8 cellular contexts compared by ENCODE assay signal in genomic region chr11:6505577-6506240, GRCh38. TPM values are rescaled to one million over a fixed set of nuclear protein-coding genes. Genes with fewer than 3 reads are reported as not detected.
A peak's percentile ranks its signal among the peaks of the same experiment; 100 is the strongest.
DNase-seq lines count a peak whose midpoint lies in the region; ATAC-seq, FAIRE-seq and TF ChIP-seq lines count a peak whose summit lies in the region.

No MANE protein-coding gene starts in this region.

- H3K4me1 Mint-ChIP-seq in osteocyte (ENCODE audit: unreplicated experiment), result peaks cover 1% of the 10 kb centered on the region

- TF ChIP-seq EP300 in A549 (IDR thresholded peaks at IDR 0.05), result no peak
- no peak for TF ChIP-seq EP300 in SK-N-SH (IDR thresholded peaks at IDR 0.05; ENCODE audit: borderline replicate concordance in 1 of 2, low read depth in 1 of 2, low read length in 1 of 2)

- peak; percentile 55 to 60 for TF ChIP-seq RAD21 in A549 (conservative IDR thresholded peaks at IDR 0.05 in 1 of 2, IDR thresholded peaks at IDR 0.05 in 1 of 2)
- TF ChIP-seq RAD21 in SK-N-SH (IDR thresholded peaks at IDR 0.05; ENCODE audit: low read length), result peak; percentile 67

- no peaks in the 10 kb centered on the region for H3K9me3 ChIP-seq in A549
- H3K9me3 ChIP-seq in SK-N-SH, result no peaks in the 10 kb centered on the region

- H3F3A ChIP-seq in SK-N-SH (replicated peaks; ENCODE audit: insufficient read depth), result peaks cover 5% of the 10 kb centered on the region

- H3K4me2 ChIP-seq in A549 (no peak overlapping the region), SK-N-SH (no peak overlapping the region)

- H3K4me3 ChIP-seq in A549, result no peak overlapping the region
- no peak overlapping the region for H3K4me3 ChIP-seq in SK-N-SH (ENCODE audit: low read depth in 2 of 2, low read length in 1 of 2)
- no peak overlapping the region for H3K4me3 ChIP-seq in fibroblast of the aortic adventitia (ENCODE audit: low read depth, low read length)

- H3K27ac ChIP-seq in A549, result no peak overlapping the region
- H3K27ac ChIP-seq in SK-N-SH (ENCODE audit: low read depth in 2 of 2, low read length in 1 of 2), result peak overlapping the region in 1 of 2 experiments; percentile 24; a peak in 1 of 4 replicates

- WGBS in A549 (ENCODE audit: missing lambda C conversion rate), result 51% methylated on average over 2 of the region's 2 CpGs
- WGBS in SK-N-SH (ENCODE audit: low lambda C conversion rate), result 69% methylated on average over 2 of the region's 2 CpGs

- H3K36me3 ChIP-seq in SK-N-SH (replicated peaks in 1 of 2; ENCODE audit: control insufficient read depth in 1 of 2, insufficient read depth in 2 of 2, low read length in 1 of 2), result peaks cover 7 to 29% of the 10 kb centered on the region in 2 experiments

- no peaks in the 10 kb centered on the region for H3K27me3 Mint-ChIP-seq in osteocyte (ENCODE audit: unreplicated experiment)

- CTCF ChIA-PET in A549 (lab: Yijun Ruan, JAX), result interaction anchor here (0.6 to 9.1 kb wide), 45 partner anchors 8 to 217 kb away, joined by 3 to 140 read pairs (median 4); partner anchors contain the start of genes ARFIP2, DNHD1, HPX and MRPL17
- CTCF ChIA-PET in SK-N-SH (lab: Yijun Ruan, JAX), result interaction anchor here (0.6 to 4.4 kb wide), 29 partner anchors 10 to 285 kb away, joined by 3 to 67 read pairs (median 4); partner anchors contain the start of genes APBB1, DNHD1, HPX and TRIM3

- H3K9me3 Mint-ChIP-seq in osteocyte (ENCODE audit: unreplicated experiment), result no peaks in the 10 kb centered on the region

- H3K36me3 Mint-ChIP-seq in osteocyte (ENCODE audit: unreplicated experiment), result peaks cover 7% of the 10 kb centered on the region

- H3K27ac Mint-ChIP-seq in osteocyte (ENCODE audit: unreplicated experiment), result no peak overlapping the region

- H3K79me2 ChIP-seq in SK-N-SH (ENCODE audit: insufficient read depth), result no peaks in the 10 kb centered on the region

- H3K9me2 ChIP-seq in SK-N-SH, result no peaks in the 10 kb centered on the region

- H3K4me1 ChIP-seq in A549 (no peaks in the 10 kb centered on the region), SK-N-SH (ENCODE audit: control insufficient read depth in 1 of 2, insufficient read depth in 2 of 2, low read depth in 1 of 2, low read length in 1 of 2) (0 out of 4 replicates have a peak, but pooled peaks cover 0 to 4% of the 10 kb centered on the region in 2 experiments)

- ATAC-seq in A549, result peak; percentile 72 to 87; a peak in 5 of 6 replicates

- FAIRE-seq in A549 (lab: Jason Lieb, UNC), result no peak
- peak; percentile 77 for FAIRE-seq in G401.6 (lab: Jason Lieb, UNC)

- DNase-seq in A549 (ENCODE audit: low read depth in 1 of 2, low spot score in 1 of 2) (peak; percentile 43 to 54), Kasumi-1 (lab: John Stamatoyannopoulos, UW) (peak; percentile 43 to 62), SK-N-SH (peak; percentile 62), fibroblast of the aortic adventitia (ENCODE audit: low read depth) (peak; percentile 73), osteocyte (ENCODE audit: extremely low spot score, unreplicated experiment) (no peak), SIG-M5 (lab: John Stamatoyannopoulos, UW) (no peak)
- DNase-seq in activated naive CD4-positive, alpha-beta T cell treated with Interleukin-2 at 50 U/mL for 16 hours, result no peak

- no peak overlapping the region for H3K4me3 Mint-ChIP-seq in osteocyte (ENCODE audit: unreplicated experiment)

- POLR2A ChIA-PET in A549 (lab: Yijun Ruan, JAX) (no interaction called here), SK-N-SH (lab: Yijun Ruan, JAX) (no interaction called here)

- no peak for TF ChIP-seq POLR2A in A549 (IDR thresholded peaks at IDR 0.05; ENCODE audit: low read length)

- H2AFZ ChIP-seq in SK-N-SH (ENCODE audit: low read depth), result no peak overlapping the region

- TF ChIP-seq CTCF in A549 (IDR thresholded peaks at IDR 0.05) (peak; percentile 85), SK-N-SH (IDR thresholded peaks at IDR 0.05) (peak; percentile 76), fibroblast of the aortic adventitia (IDR thresholded peaks at IDR 0.05; ENCODE audit: insufficient read depth, low read length) (peak; percentile 66), osteocyte (IDR thresholded peaks at IDR 0.05) (peak; percentile 78)

- no peak overlapping the region for H3K9ac ChIP-seq in SK-N-SH

- no peaks in the 10 kb centered on the region for H4K20me1 ChIP-seq in SK-N-SH (ENCODE audit: insufficient read depth)

- H3K27me3 ChIP-seq in SK-N-SH (ENCODE audit: insufficient read depth), result no peaks in the 10 kb centered on the region

TF ChIP-seq in A549, 52 proteins besides CTCF, POLR2A, EP300 and RAD21 (continues in another document):
- TF ChIP-seq SMC3 (IDR thresholded peaks at IDR 0.05), result peak; percentile 66
- no peak for TF ChIP-seq CEBPB (IDR thresholded peaks at IDR 0.05)
- TF ChIP-seq BCL3 (IDR thresholded peaks at IDR 0.05), result no peak

TF ChIP-seq in SK-N-SH, 30 proteins besides CTCF, POLR2A, EP300 and RAD21 (continues in another document):
- TF ChIP-seq GABPA (IDR thresholded peaks at IDR 0.05; ENCODE audit: low read depth) (no peak), SIN3A (IDR thresholded peaks at IDR 0.05; ENCODE audit: borderline replicate concordance, low read depth, low read length) (no peak), POLR2AphosphoS5 (IDR thresholded peaks at IDR 0.05; ENCODE audit: low read depth, low read length) (no peak), MAX (IDR thresholded peaks at IDR 0.05; ENCODE audit: low read depth) (no peak), IRF3 (IDR thresholded peaks at IDR 0.05; ENCODE audit: low read depth, low read length) (no peak), NFIC (IDR thresholded peaks at IDR 0.05; ENCODE audit: borderline replicate concordance) (no peak)

RNA-seq across cellular contexts. Expression of gene DNHD1, which starts 8.6 kb away (rescaled TPM):
- 8.6 and 12.7 TPM in 2 replicates for polyA plus RNA-seq in A549 (2011; rRNA removed)
- 3.9 and 4.8 TPM in 2 replicates for polyA plus RNA-seq in A549 (2012; cell fraction: cytosol; rRNA removed)
- 56.8 and 58.6 TPM in 2 replicates for polyA plus RNA-seq in A549 (2012; cell fraction: nucleus; rRNA removed)
- 5.4 to 7.6 TPM (median 6.8 TPM) in 3 replicates for polyA plus RNA-seq in A549 (2017; fragmentation: RNase III; extraction: RNeasy Plus Mini Kit Qiagen cat#74134 plus additional on column Dnase treatment)
- 33.0 and 36.1 TPM in 2 replicates for polyA minus RNA-seq in A549 (2011; rRNA and poly(A)+ RNA removed)
- 5.3 and 7.6 TPM in 2 replicates for polyA plus RNA-seq in SK-N-SH (2012; rRNA removed)
- polyA plus RNA-seq in SK-N-SH (2012; cell fraction: cytosol; rRNA removed), result 1.3 and 1.8 TPM in 2 replicates
- polyA plus RNA-seq in SK-N-SH (2012; cell fraction: nucleus; rRNA removed), result 47.4 and 50.7 TPM in 2 replicates
- total RNA-seq in fibroblast of the aortic adventitia (ENCODE audit: low replicate concordance), result 6.7 and 8.2 TPM in 2 replicates
- 6.6 and 8.7 TPM in 2 replicates for total RNA-seq in osteocyte

RNA-seq across cellular contexts. Expression of gene TIMM10B, which starts 24.4 kb away (rescaled TPM):
- polyA plus RNA-seq in A549 (2011; rRNA removed) (31.6 and 35.6 TPM in 2 replicates), A549 (2017; fragmentation: RNase III; extraction: RNeasy Plus Mini Kit Qiagen cat#74134 plus additional on column Dnase treatment) (20.6 to 24.4 TPM (median 22.0 TPM) in 3 replicates), SK-N-SH (2012; rRNA removed) (26.2 and 33.1 TPM in 2 replicates)
- 33.3 and 34.7 TPM in 2 replicates for polyA plus RNA-seq in A549 (2012; cell fraction: cytosol; rRNA removed)
- polyA plus RNA-seq in A549 (2012; cell fraction: nucleus; rRNA removed), result 24.3 and 29.1 TPM in 2 replicates
- polyA minus RNA-seq in A549 (2011; rRNA and poly(A)+ RNA removed), result 22.3 and 46.1 TPM in 2 replicates
- 27.9 and 29.1 TPM in 2 replicates for polyA plus RNA-seq in SK-N-SH (2012; cell fraction: cytosol; rRNA removed)
- 33.7 and 42.6 TPM in 2 replicates for polyA plus RNA-seq in SK-N-SH (2012; cell fraction: nucleus; rRNA removed)
- total RNA-seq in fibroblast of the aortic adventitia (ENCODE audit: low replicate concordance) (30.1 and 41.8 TPM in 2 replicates), osteocyte (25.1 and 27.0 TPM in 2 replicates)

RNA-seq across cellular contexts. Expression of gene ARFIP2, which starts 24.6 kb away (rescaled TPM):
- polyA plus RNA-seq in A549 (2011; rRNA removed) (87.9 and 88.5 TPM in 2 replicates), A549 (2017; fragmentation: RNase III; extraction: RNeasy Plus Mini Kit Qiagen cat#74134 plus additional on column Dnase treatment) (68.7 to 80.0 TPM (median 79.2 TPM) in 3 replicates), SK-N-SH (2012; rRNA removed) (128 and 162 TPM in 2 replicates)
- 66.8 and 75.5 TPM in 2 replicates for polyA plus RNA-seq in A549 (2012; cell fraction: cytosol; rRNA removed)
- polyA plus RNA-seq in A549 (2012; cell fraction: nucleus; rRNA removed), result 112 and 114 TPM in 2 replicates
- polyA minus RNA-seq in A549 (2011; rRNA and poly(A)+ RNA removed), result 66.9 and 74.9 TPM in 2 replicates
- 77.6 and 102 TPM in 2 replicates for polyA plus RNA-seq in SK-N-SH (2012; cell fraction: cytosol; rRNA removed)
- 270 and 389 TPM in 2 replicates for polyA plus RNA-seq in SK-N-SH (2012; cell fraction: nucleus; rRNA removed)
- total RNA-seq in fibroblast of the aortic adventitia (ENCODE audit: low replicate concordance) (45.7 and 49.1 TPM in 2 replicates), osteocyte (58.0 and 64.6 TPM in 2 replicates)

RNA-seq across cellular contexts. Expression of gene TRIM3, which starts 32.0 kb away (rescaled TPM):
- 10.0 and 11.3 TPM in 2 replicates for polyA plus RNA-seq in A549 (2011; rRNA removed)
- 14.2 and 15.4 TPM in 2 replicates for polyA plus RNA-seq in A549 (2012; cell fraction: cytosol; rRNA removed)
- polyA plus RNA-seq in A549 (2012; cell fraction: nucleus; rRNA removed), result 81.0 and 86.4 TPM in 2 replicates
- polyA plus RNA-seq in A549 (2017; fragmentation: RNase III; extraction: RNeasy Plus Mini Kit Qiagen cat#74134 plus additional on column Dnase treatment), result 17.5 to 19.8 TPM (median 19.6 TPM) in 3 replicates
- polyA minus RNA-seq in A549 (2011; rRNA and poly(A)+ RNA removed), result 9.8 and 13.2 TPM in 2 replicates
- 22.8 and 26.6 TPM in 2 replicates for polyA plus RNA-seq in SK-N-SH (2012; rRNA removed)
- 6.0 and 10.2 TPM in 2 replicates for polyA plus RNA-seq in SK-N-SH (2012; cell fraction: cytosol; rRNA removed)
- polyA plus RNA-seq in SK-N-SH (2012; cell fraction: nucleus; rRNA removed), result 136 and 151 TPM in 2 replicates
- 18.9 and 23.8 TPM in 2 replicates for total RNA-seq in fibroblast of the aortic adventitia (ENCODE audit: low replicate concordance)
- total RNA-seq in osteocyte, result 30.7 and 32.5 TPM in 2 replicates

Comparison
In these comparisons a context has a peak if more than half of its experiments do, and no peak if none do; other contexts are left out.
1. DNase-seq: peak in A549 (2 of 2), Kasumi-1 (2 of 2), SK-N-SH (single experiment) and fibroblast of the aortic adventitia (single experiment); none in osteocyte (single experiment), SIG-M5 (single experiment) and activated naive CD4-positive, alpha-beta T cell treated with Interleukin-2 at 50 U/mL for 16 hours (single experiment).
2. Of the 12 proteins assayed by ChIP-seq in both A549 and SK-N-SH: peak only in A549: none; only in SK-N-SH: PBX3; in both: CTCF, RAD21 and SMC3; in neither: 8.
3. Peak in every context shown above with its lines, with median percentiles within 50 percentile points of each other: CTCF ChIP-seq.